Comparison of ENCODE assay signal across 10 cellular contexts in the genomic region with DNA sequence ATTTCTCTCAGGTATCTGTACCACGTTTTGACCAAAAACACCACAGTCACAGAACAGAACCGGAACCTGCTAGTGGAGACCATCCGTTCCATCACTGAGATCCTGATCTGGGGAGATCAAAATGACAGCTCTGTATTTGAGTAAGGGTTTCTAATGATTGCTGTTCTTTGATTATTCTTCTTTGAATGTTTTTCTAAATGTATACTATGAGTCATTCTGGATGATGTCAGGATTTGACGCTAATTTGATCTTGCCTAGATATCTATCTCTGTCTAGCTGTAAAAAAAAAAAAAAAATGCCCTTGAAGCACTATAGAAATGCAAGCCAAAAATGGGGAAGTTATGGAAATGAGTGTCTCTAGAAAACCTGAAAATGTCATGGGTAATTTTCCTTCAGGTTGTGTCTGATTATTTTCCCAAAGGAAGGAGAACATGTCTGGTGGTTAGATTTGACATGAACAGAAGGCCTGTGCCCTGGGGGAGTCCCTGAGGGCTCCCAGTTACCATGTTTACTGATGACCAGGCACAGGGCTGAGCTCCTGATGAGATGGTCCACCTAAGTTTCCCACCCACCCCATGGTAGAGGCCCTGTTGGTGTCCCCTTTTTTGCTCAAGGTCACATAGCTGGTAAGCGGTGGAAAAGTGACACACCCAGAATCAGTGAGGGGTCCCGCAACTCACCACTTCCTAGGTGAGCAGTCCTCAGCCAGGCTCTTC. TPM values are rescaled to one million over a fixed set of nuclear protein-coding genes. Genes with fewer than 3 reads are reported as not detected.
DNase-seq lines count a peak whose midpoint lies in the region; ATAC-seq, FAIRE-seq and TF ChIP-seq lines count a peak whose summit lies in the region.
"Had no signal": no experiment of that assay in that cellular context is flagged by ENCODE, and none has a peak within 500 bp of the region (broad histone marks: within the 10 kb centered on the region; RNA-seq: fewer than 3 reads in every experiment).

No MANE protein-coding gene starts in this region.

- ATAC-seq in activated T-cell treated with anti-CD3 and anti-CD28 coated beads, Interleukin-2, amount 50 U/mL, for 72 hours (replicated peaks in 1 of 2) = peak; percentile 78 to 83
- ATAC-seq in WTC11 (no peak), GM18498 (IDR thresholded peaks at IDR 0.05; ENCODE audit: unreplicated experiment) (no peak), GM19324 (IDR thresholded peaks at IDR 0.05; ENCODE audit: low FRiP score, unreplicated experiment) (no peak)

- H3K9me1 ChIP-seq in keratinocyte (ENCODE audit: control insufficient read depth, extremely low read depth, insufficient read depth, low read length) = peaks cover 3% of the 10 kb centered on the region

- peak; percentile 68 for DNase-seq in EL
- peak; percentile 48 for DNase-seq in HT1080 (ENCODE audit: low read depth)
- DNase-seq in activated T-cell treated with anti-CD3 and anti-CD28 coated beads, Interleukin-2, amount 50 U/mL, for 72 hours = peak in 1 of 2 donors; percentile 61
- no peak for DNase-seq in keratinocyte (ENCODE audit: low read depth, low spot score)
- DNase-seq in WTC11 (ENCODE audit: low spot score) = no peak
- no peak for DNase-seq in effector CD4-positive, alpha-beta T cell
- DNase-seq: NCI-H510A had no signal

- H3K79me2 ChIP-seq in keratinocyte (ENCODE audit: control insufficient read depth, insufficient read depth, low read length) = peaks cover 16% of the 10 kb centered on the region

- H3K9ac ChIP-seq in keratinocyte (ENCODE audit: control insufficient read depth, extremely low read depth, insufficient read depth, low read length) = no peak overlapping the region

- H3K27ac Mint-ChIP-seq in activated T-cell treated with anti-CD3 and anti-CD28 coated beads, Interleukin-2, amount 50 U/mL, for 72 hours = peak overlapping the region; percentile 93
- H3K27ac Mint-ChIP-seq in WTC11 = no peak overlapping the region

- CTCF ChIA-PET in WTC11 (lab: Charles Lee) = no interaction called here

- FAIRE-seq in keratinocyte (lab: Jason Lieb, UNC) = no peak
- FAIRE-seq: TTC549 had no signal

- no peak for TF ChIP-seq CTCF in keratinocyte (optimal IDR thresholded peaks at IDR 0.05 in 1 of 3, IDR thresholded peaks at IDR 0.05 in 1 of 3, conservative IDR thresholded peaks at IDR 0.05 in 1 of 3; ENCODE audit: extremely low read depth in 1 of 3, insufficient read depth in 2 of 3, low read length in 3 of 3)
- TF ChIP-seq CTCF in WTC11 (IDR thresholded peaks at IDR 0.05) = no peak

- H3K36me3 ChIP-seq in keratinocyte (ENCODE audit: control insufficient read depth in 2 of 2, extremely low read depth in 1 of 2, insufficient read depth in 2 of 2, low read length in 2 of 2) = peaks cover 1 to 4% of the 10 kb centered on the region in 2 experiments

- POLR2A ChIA-PET in WTC11 (lab: Charles Lee) = no interaction called here

- peaks cover 23% of the 10 kb centered on the region for H3K4me1 ChIP-seq in keratinocyte (ENCODE audit: control insufficient read depth, extremely low read depth, insufficient read depth, low read length)

- no peaks in the 10 kb centered on the region for H3K9me3 ChIP-seq in keratinocyte (ENCODE audit: control insufficient read depth, low read depth, low read length)

- peaks cover 5% of the 10 kb centered on the region for H4K20me1 ChIP-seq in keratinocyte (ENCODE audit: control insufficient read depth, extremely low read depth, insufficient read depth, low read length)

- no peaks in the 10 kb centered on the region for H3K27me3 ChIP-seq in keratinocyte (ENCODE audit: control insufficient read depth, extremely low read depth, insufficient read depth, low read length)

- dilution Hi-C loops in keratinocyte (cut with MboI; ENCODE audit: extremely low pct_ligation_motif_present, low sequenced_read_pairs) = no loop called here

- H3K27me3 Mint-ChIP-seq in activated T-cell treated with anti-CD3 and anti-CD28 coated beads, Interleukin-2, amount 50 U/mL, for 72 hours (ENCODE audit: low read depth) = no peaks in the 10 kb centered on the region
- H3K27me3 Mint-ChIP-seq in WTC11 (ENCODE audit: low read depth) = no peaks in the 10 kb centered on the region

- no peaks in the 10 kb centered on the region for H3K9me3 Mint-ChIP-seq in activated T-cell treated with anti-CD3 and anti-CD28 coated beads, Interleukin-2, amount 50 U/mL, for 72 hours
- no peaks in the 10 kb centered on the region for H3K9me3 Mint-ChIP-seq in WTC11

- H3K4me2 ChIP-seq in keratinocyte (ENCODE audit: control insufficient read depth, extremely low read depth, insufficient read depth, low read depth, low read length) = peak overlapping the region; percentile 17

- H3K36me3 Mint-ChIP-seq in activated T-cell treated with anti-CD3 and anti-CD28 coated beads, Interleukin-2, amount 50 U/mL, for 72 hours (ENCODE audit: insufficient read depth in 2 of 2) = peaks cover 12 to 20% of the 10 kb centered on the region in 2 donors
- peaks cover 11% of the 10 kb centered on the region for H3K36me3 Mint-ChIP-seq in WTC11

- peak overlapping the region; percentile 52 to 67 for H3K4me3 Mint-ChIP-seq in activated T-cell treated with anti-CD3 and anti-CD28 coated beads, Interleukin-2, amount 50 U/mL, for 72 hours
- H3K4me3 Mint-ChIP-seq in WTC11 = no peak overlapping the region

- H3K27ac ChIP-seq in keratinocyte (ENCODE audit: control insufficient read depth, insufficient read depth, low read length) = peak overlapping the region; percentile 52

- no peak overlapping the region for H3K4me3 ChIP-seq in keratinocyte (ENCODE audit: control insufficient read depth in 2 of 3, extremely low read depth in 1 of 3, insufficient read depth in 2 of 3, low read depth in 1 of 3, low read length in 3 of 3)

- peaks cover 94% of the 10 kb centered on the region for H3K4me1 Mint-ChIP-seq in activated T-cell treated with anti-CD3 and anti-CD28 coated beads, Interleukin-2, amount 50 U/mL, for 72 hours (ENCODE audit: low read depth)
- H3K4me1 Mint-ChIP-seq in WTC11 = peaks cover 4% of the 10 kb centered on the region; the same call in 1 of the 2 replicates

- H2AFZ ChIP-seq in keratinocyte (ENCODE audit: control insufficient read depth, low read length) = no peak overlapping the region

TF ChIP-seq in WTC11, 78 proteins besides CTCF, POLR2A, EP300 and RAD21 (continues in another document):
- no peak for TF ChIP-seq HMGXB4 (CRISPR knock-in tag; IDR thresholded peaks at IDR 0.05)

RNA-seq across cellular contexts. Expression of gene CLEC16A, which starts 13.6 kb away (rescaled TPM):
- 12.5 and 12.9 TPM in 2 replicates for total RNA-seq in HT1080 (2014; rRNA removed; shearing (Covaris generic))
- 12.9 and 15.0 TPM in 2 replicates for polyA plus RNA-seq in HT1080 (2015; cell fraction: cytosol; rRNA removed)
- 13.5 and 17.2 TPM in 2 replicates for polyA plus RNA-seq in HT1080 (2015; cell fraction: nucleus; rRNA removed)
- 10 to 100 TPM; 29.9 to 32.3 TPM for total RNA-seq in activated T-cell treated with anti-CD3 and anti-CD28 coated beads, Interleukin-2, amount 50 U/mL, for 72 hours
- polyA plus RNA-seq in keratinocyte = 8.5 to 14.6 TPM (median 9.5 TPM) in 3 replicates
- 21.1 TPM for polyA plus RNA-seq in keratinocyte (2011; ENCODE audit: low read depth)
- polyA plus RNA-seq in keratinocyte (2011; cell fraction: cytosol; rRNA removed) = 12.1 and 13.6 TPM in 2 replicates
- 24.2 and 28.2 TPM in 2 replicates for polyA plus RNA-seq in keratinocyte (2011; cell fraction: nucleus; rRNA removed)
- polyA plus RNA-seq in keratinocyte (2012; ENCODE audit: low replicate concordance) = 12.7 and 15.2 TPM in 2 replicates
- 25.7 to 41.6 TPM (median 40.4 TPM) in 3 replicates for polyA minus RNA-seq in keratinocyte
- 27.4 TPM for polyA minus RNA-seq in keratinocyte (2011; cell fraction: cytosol; rRNA and poly(A)+ RNA removed)
- polyA minus RNA-seq in keratinocyte (2011; cell fraction: nucleus; rRNA and poly(A)+ RNA removed) = 20.9 and 35.0 TPM in 2 replicates
- total RNA-seq in WTC11 (2021) = 14.4 to 16.0 TPM (median 15.4 TPM) in 3 replicates

RNA-seq across cellular contexts. Expression of gene DEXI, which starts 15.7 kb away (rescaled TPM):
- total RNA-seq in HT1080 (2014; rRNA removed; shearing (Covaris generic)) = 44.4 and 50.1 TPM in 2 replicates
- polyA plus RNA-seq in HT1080 (2015; cell fraction: cytosol; rRNA removed) = 43.2 and 50.3 TPM in 2 replicates
- polyA plus RNA-seq in HT1080 (2015; cell fraction: nucleus; rRNA removed) = 21.5 TPM in 2 replicates
- total RNA-seq in activated T-cell treated with anti-CD3 and anti-CD28 coated beads, Interleukin-2, amount 50 U/mL, for 72 hours = 10 to 100 TPM; 24.4 to 26.7 TPM
- 25.9 to 51.8 TPM (median 32.5 TPM) in 3 replicates for polyA plus RNA-seq in keratinocyte
- polyA plus RNA-seq in keratinocyte (2011; ENCODE audit: low read depth) = 6.2 TPM
- 57.6 and 76.6 TPM in 2 replicates for polyA plus RNA-seq in keratinocyte (2011; cell fraction: cytosol; rRNA removed)
- polyA plus RNA-seq in keratinocyte (2011; cell fraction: nucleus; rRNA removed) = 33.9 and 44.4 TPM in 2 replicates
- 27.1 and 40.9 TPM in 2 replicates for polyA plus RNA-seq in keratinocyte (2012; ENCODE audit: low replicate concordance)
- polyA minus RNA-seq in keratinocyte = 37.2 to 80.4 TPM (median 58.4 TPM) in 3 replicates
- 73.3 TPM for polyA minus RNA-seq in keratinocyte (2011; cell fraction: cytosol; rRNA and poly(A)+ RNA removed)
- 12.8 and 14.9 TPM in 2 replicates for polyA minus RNA-seq in keratinocyte (2011; cell fraction: nucleus; rRNA and poly(A)+ RNA removed)
- total RNA-seq in WTC11 (2021) = 33.7 to 42.1 TPM (median 37.7 TPM) in 3 replicates

Comparison
In these comparisons a context has a peak if more than half of its experiments do, and no peak if none do; other contexts are left out.
1. DNase-seq: peak in EL (single experiment) and HT1080 (single experiment); none in keratinocyte (single experiment), WTC11 (single experiment) and effector CD4-positive, alpha-beta T cell (single experiment).
2. ATAC-seq: peak in activated T-cell treated with anti-CD3 and anti-CD28 coated beads, Interleukin-2, amount 50 U/mL, for 72 hours (2 of 2); none in WTC11 (single experiment), GM18498 (single experiment) and GM19324 (single experiment).